26 cellular contexts compared by ENCODE assay signal in genomic region chr10:96756111-96756903, GRCh38. TPM values are rescaled to one million over a fixed set of nuclear protein-coding genes. Genes with fewer than 3 reads are reported as not detected.
DNase-seq lines count a peak whose midpoint lies in the region; ATAC-seq, FAIRE-seq and TF ChIP-seq lines count a peak whose summit lies in the region.
"Had no signal": no experiment of that assay in that cellular context is flagged by ENCODE, and none has a peak within 500 bp of the region (broad histone marks: within the 10 kb centered on the region; RNA-seq: fewer than 3 reads in every experiment).

No MANE protein-coding gene starts in this region.

- no peak overlapping the region for H3K4me2 ChIP-seq in K562 (ENCODE audit: insufficient read depth, low read length)

- H3K79me2 ChIP-seq in K562 (ENCODE audit: control insufficient read depth, insufficient read depth, low read length) = no peaks in the 10 kb centered on the region
- H3K79me2 ChIP-seq: parathyroid adenoma had no signal

- no peak for TF ChIP-seq CTCF in K562 (IDR thresholded peaks at IDR 0.05 in 2 of 3, conservative IDR thresholded peaks at IDR 0.05 in 1 of 3; ENCODE audit: insufficient read depth in 2 of 3, low read depth in 1 of 3, low read length in 3 of 3)

- no peak for FAIRE-seq in K562 (lab: Jason Lieb, UNC)
- FAIRE-seq: H1, HTR-8/SVneo had no signal

- no peaks in the 10 kb centered on the region for H3K36me3 ChIP-seq in K562 (ENCODE audit: control insufficient read depth, insufficient read depth, low read length)
- H3K36me3 ChIP-seq in CD8-positive, alpha-beta memory T cell (ENCODE audit: insufficient read depth, low read length) = no peaks in the 10 kb centered on the region
- H3K36me3 ChIP-seq: gastroesophageal sphincter, sigmoid colon, upper lobe of left lung had no signal

- H4K20me1 ChIP-seq in K562 (replicated peaks; ENCODE audit: control insufficient read depth, insufficient read depth, low read length) = no peaks in the 10 kb centered on the region

- H3K27ac Mint-ChIP-seq in activated naive CD8-positive, alpha-beta T cell treated with anti-CD3 and anti-CD28 coated beads for 36 hours = peak overlapping the region; percentile 34
- H3K27ac Mint-ChIP-seq in activated naive CD8-positive, alpha-beta T cell treated with anti-CD3 and anti-CD28 coated beads, Interleukin-2, amount 50 U/mL, for 24 hours = no peak overlapping the region
- H3K27ac Mint-ChIP-seq in CD8-positive, alpha-beta memory T cell = no peak overlapping the region
- H3K27ac Mint-ChIP-seq: activated naive CD4-positive, alpha-beta T cell treated with anti-CD3 and anti-CD28 coated beads, Interleukin-2, amount 50 U/mL, for 24 hours; T-helper 2 cell treated with Interferon-gamma antibody and Interleukin-4, amounts not matched to agents 5 μg/mL and 100 μg/mL, for 36 hours had no signal

- POLR2A ChIA-PET in K562 (lab: Yijun Ruan, JAX) = no interaction called here
- POLR2A ChIA-PET in CD8-positive, alpha-beta memory T cell (lab: Charles Lee) = no interaction called here

- no peaks in the 10 kb centered on the region for H3K27me3 Mint-ChIP-seq in activated naive CD8-positive, alpha-beta T cell treated with anti-CD3 and anti-CD28 coated beads for 36 hours
- no peaks in the 10 kb centered on the region for H3K27me3 Mint-ChIP-seq in activated naive CD8-positive, alpha-beta T cell treated with anti-CD3 and anti-CD28 coated beads, Interleukin-2, amount 50 U/mL, for 24 hours
- H3K27me3 Mint-ChIP-seq in CD8-positive, alpha-beta memory T cell = peaks cover 3 to 6% of the 10 kb centered on the region in 2 donors
- H3K27me3 Mint-ChIP-seq: activated naive CD4-positive, alpha-beta T cell treated with anti-CD3 and anti-CD28 coated beads, Interleukin-2, amount 50 U/mL, for 24 hours had no signal

- H3K4me1 Mint-ChIP-seq in activated naive CD8-positive, alpha-beta T cell treated with anti-CD3 and anti-CD28 coated beads for 36 hours = no peaks in the 10 kb centered on the region
- peaks cover 14% of the 10 kb centered on the region for H3K4me1 Mint-ChIP-seq in activated naive CD8-positive, alpha-beta T cell treated with anti-CD3 and anti-CD28 coated beads, Interleukin-2, amount 50 U/mL, for 24 hours
- peaks cover 8% of the 10 kb centered on the region in 3 donors for H3K4me1 Mint-ChIP-seq in CD8-positive, alpha-beta memory T cell
- H3K4me1 Mint-ChIP-seq: activated naive CD4-positive, alpha-beta T cell treated with anti-CD3 and anti-CD28 coated beads, Interleukin-2, amount 50 U/mL, for 24 hours; neural crest cell had no signal

- no peaks in the 10 kb centered on the region; a peak in 1 of 5 replicates for H3K4me1 ChIP-seq in K562 (replicated peaks in 1 of 2; ENCODE audit: control insufficient read depth in 2 of 2, insufficient read depth in 2 of 2, low read length in 2 of 2)
- H3K4me1 ChIP-seq in CD8-positive, alpha-beta memory T cell (ENCODE audit: insufficient read depth, low read length) = no peaks in the 10 kb centered on the region
- H3K4me1 ChIP-seq: gastroesophageal sphincter, parathyroid adenoma, sigmoid colon, upper lobe of left lung had no signal

- DNase-seq in activated naive CD8-positive, alpha-beta T cell treated with anti-CD3 and anti-CD28 coated beads for 36 hours = no peak
- no peak for DNase-seq in activated naive CD8-positive, alpha-beta T cell treated with anti-CD3 and anti-CD28 coated beads, Interleukin-2, amount 50 U/mL, for 24 hours
- DNase-seq in K562 (ENCODE audit: extremely low read depth in 1 of 4, low spot score in 3 of 4) (no peak), EL (no peak), DMS79 (lab: John Stamatoyannopoulos, UW) (no peak), SKM-1 treated with dmso at 0.1 percent for 144 hours (lab: John Stamatoyannopoulos, UW; ENCODE audit: unreplicated experiment) (no peak)
- no peak for DNase-seq in CD8-positive, alpha-beta memory T cell
- DNase-seq: activated CD4-positive, alpha-beta T cell treated with anti-CD3 and anti-CD28 coated beads, Interleukin-2, amount 50 U/mL, for 1 hour; AML-193; aorta; DMS79 treated with DMSO at 0.1 percent for 48 hours; islet precursor cell; NCI-H1092; NCI-H1930; NCI-H526 treated with DMSO at 0.1 percent for 48 hours; sigmoid colon; upper lobe of left lung had no signal

- no peaks in the 10 kb centered on the region for H3K9me3 ChIP-seq in K562 (replicated peaks; ENCODE audit: control insufficient read depth, insufficient read depth, low read depth, low read length)
- H3K9me3 ChIP-seq in CD8-positive, alpha-beta memory T cell (ENCODE audit: low read length) = no peaks in the 10 kb centered on the region
- H3K9me3 ChIP-seq: gastroesophageal sphincter, sigmoid colon, upper lobe of left lung had no signal

- no peak overlapping the region for H3K4me3 ChIP-seq in K562
- no peak overlapping the region for H3K4me3 ChIP-seq in CD8-positive, alpha-beta memory T cell (ENCODE audit: low read length)
- H3K4me3 ChIP-seq: gastroesophageal sphincter, sigmoid colon, upper lobe of left lung had no signal

- no peak for ATAC-seq in activated naive CD8-positive, alpha-beta T cell treated with anti-CD3 and anti-CD28 coated beads, Interleukin-2, amount 50 U/mL, for 24 hours
- ATAC-seq in HG03521 (IDR thresholded peaks at IDR 0.05; ENCODE audit: unreplicated experiment) (peak; percentile 50), K562 (no peak)
- ATAC-seq: gastroesophageal sphincter had no signal

- H3K9me1 ChIP-seq in K562 (ENCODE audit: control insufficient read depth, insufficient read depth, low read length) = no peaks in the 10 kb centered on the region

- H3K36me3 Mint-ChIP-seq in activated naive CD8-positive, alpha-beta T cell treated with anti-CD3 and anti-CD28 coated beads for 36 hours = no peaks in the 10 kb centered on the region
- no peaks in the 10 kb centered on the region for H3K36me3 Mint-ChIP-seq in activated naive CD8-positive, alpha-beta T cell treated with anti-CD3 and anti-CD28 coated beads, Interleukin-2, amount 50 U/mL, for 24 hours (ENCODE audit: low read depth)
- no peaks in the 10 kb centered on the region for H3K36me3 Mint-ChIP-seq in CD8-positive, alpha-beta memory T cell
- H3K36me3 Mint-ChIP-seq: activated naive CD4-positive, alpha-beta T cell treated with anti-CD3 and anti-CD28 coated beads, Interleukin-2, amount 50 U/mL, for 24 hours had no signal

- TF ChIP-seq POLR2A in K562 (conservative IDR thresholded peaks at IDR 0.05) = no peak

- 40% methylated on average over 5 of the region's 5 CpGs for WGBS in K562 (ENCODE audit: insufficient coverage, low coverage, missing lambda C conversion rate)

- intact Hi-C loops in K562 (cut with micrococcal nuclease) = no loop called here

- H3K27me3 ChIP-seq in K562 (ENCODE audit: control insufficient read depth in 2 of 2, insufficient read depth in 2 of 2, low read length in 2 of 2) = no peaks in the 10 kb centered on the region
- H3K27me3 ChIP-seq in CD8-positive, alpha-beta memory T cell (ENCODE audit: insufficient read depth, low read length, poor library complexity, severe bottlenecking) = no peaks in the 10 kb centered on the region
- H3K27me3 ChIP-seq: sigmoid colon, upper lobe of left lung had no signal

- no peak for TF ChIP-seq EP300 in K562 (IDR thresholded peaks at IDR 0.05; ENCODE audit: low read length)

- no peak overlapping the region for H3K4me3 Mint-ChIP-seq in activated naive CD8-positive, alpha-beta T cell treated with anti-CD3 and anti-CD28 coated beads for 36 hours
- no peak overlapping the region for H3K4me3 Mint-ChIP-seq in activated naive CD8-positive, alpha-beta T cell treated with anti-CD3 and anti-CD28 coated beads, Interleukin-2, amount 50 U/mL, for 24 hours
- H3K4me3 Mint-ChIP-seq in CD8-positive, alpha-beta memory T cell = no peak overlapping the region
- H3K4me3 Mint-ChIP-seq: activated naive CD4-positive, alpha-beta T cell treated with anti-CD3 and anti-CD28 coated beads, Interleukin-2, amount 50 U/mL, for 24 hours; neural crest cell; T-helper 2 cell treated with Interferon-gamma antibody and Interleukin-4, amounts not matched to agents 5 μg/mL and 100 μg/mL, for 36 hours had no signal

- no peak for TF ChIP-seq RAD21 in K562 (CRISPR knock-in tag; conservative IDR thresholded peaks at IDR 0.05 in 1 of 2, IDR thresholded peaks at IDR 0.05 in 1 of 2)

- CTCF ChIA-PET in K562 (lab: Yijun Ruan, JAX; ENCODE audit: low intra/inter-chr PET ratio) = no interaction called here
- CTCF ChIA-PET in CD8-positive, alpha-beta memory T cell (lab: Charles Lee) = no interaction called here

- H3K9ac ChIP-seq in K562 (ENCODE audit: insufficient read depth in 1 of 2, low read depth in 2 of 2, low read length in 2 of 2) = no peak overlapping the region
- H3K9ac ChIP-seq: parathyroid adenoma had no signal

- in situ Hi-C loops in K562 (cut with MboI) = no loop called here

- H3K27ac ChIP-seq in K562 (ENCODE audit: extremely low read depth, low read depth, low read length) = no peak overlapping the region
- no peak overlapping the region for H3K27ac ChIP-seq in CD8-positive, alpha-beta memory T cell (ENCODE audit: low read depth, low read length)
- H3K27ac ChIP-seq: gastroesophageal sphincter, parathyroid adenoma, sigmoid colon, upper lobe of left lung, VCaP had no signal

- no peaks in the 10 kb centered on the region for H3K9me3 Mint-ChIP-seq in activated naive CD8-positive, alpha-beta T cell treated with anti-CD3 and anti-CD28 coated beads for 36 hours
- no peaks in the 10 kb centered on the region for H3K9me3 Mint-ChIP-seq in activated naive CD8-positive, alpha-beta T cell treated with anti-CD3 and anti-CD28 coated beads, Interleukin-2, amount 50 U/mL, for 24 hours
- no peaks in the 10 kb centered on the region for H3K9me3 Mint-ChIP-seq in CD8-positive, alpha-beta memory T cell
- H3K9me3 Mint-ChIP-seq: activated naive CD4-positive, alpha-beta T cell treated with anti-CD3 and anti-CD28 coated beads, Interleukin-2, amount 50 U/mL, for 24 hours; neural crest cell; T-helper 2 cell treated with Interferon-gamma antibody and Interleukin-4, amounts not matched to agents 5 μg/mL and 100 μg/mL, for 36 hours had no signal

- no TSS peak for BruUV-seq in K562 (replicated peaks; lab: Mats Ljungman, UMichigan)

- no peak overlapping the region for H2AFZ ChIP-seq in K562 (ENCODE audit: low read depth, low read length)
- H2AFZ ChIP-seq: parathyroid adenoma had no signal

RNA-seq across cellular contexts. Expression of gene PIK3AP1, which starts 36.0 kb away (rescaled TPM):
- total RNA-seq in activated naive CD8-positive, alpha-beta T cell treated with anti-CD3 and anti-CD28 coated beads for 36 hours = 1 to 10 TPM; 4.5 to 5.1 TPM
- total RNA-seq in K562 (2011; cell fraction: chromatin; rRNA removed; ENCODE audit: low replicate concordance) = 3.0 and 3.5 TPM in 2 replicates
- 1.0 and 1.2 TPM in 2 replicates for total RNA-seq in K562 (2011; cell fraction: nucleolus; rRNA removed)
- 1.6 and 1.8 TPM in 2 replicates for total RNA-seq in K562 (2011; cell fraction: nucleoplasm; rRNA removed)
- total RNA-seq in K562 (2014; rRNA removed) = 1.5 and 1.6 TPM in 2 replicates
- 1.6 TPM in 2 replicates for total RNA-seq in K562 (2014; rRNA removed; fragmentation: Illumina TruSeq; extraction: Trizol)
- 1.1 and 1.5 TPM in 2 replicates for total RNA-seq in K562 (2015; rRNA removed; fragmentation: Illumina TruSeq; extraction: Trizol)
- 1.4 TPM in 2 replicates for total RNA-seq in K562 (2021)
- 2.4 and 5.1 TPM in 2 replicates for polyA plus RNA-seq in K562 (2011; rRNA removed)
- 1.4 and 4.7 TPM in 2 replicates for polyA plus RNA-seq in K562 (2011; cell fraction: cytosol; rRNA removed)
- 1.9 and 3.7 TPM in 2 replicates for polyA plus RNA-seq in K562 (2011; cell fraction: nucleus; rRNA removed)
- 0.98 and 1.3 TPM in 2 replicates for polyA plus RNA-seq in K562 (2012)
- polyA plus RNA-seq in K562 (2014; fragmentation: Illumina TruSeq; extraction: Trizol) = 1.7 and 1.9 TPM in 2 replicates
- polyA plus RNA-seq in K562 (2014; fragmentation: Nextera tagmentation; extraction: Ambion mirVana) = under 1 TPM; 0.20 to 0.35 TPM
- 1.2 and 1.3 TPM in 2 replicates for polyA plus RNA-seq in K562 (2014; rRNA removed)
- polyA minus RNA-seq in K562 (2011; rRNA and poly(A)+ RNA removed) = 4.9 and 17.9 TPM in 2 replicates
- 2.7 and 6.6 TPM in 2 replicates for polyA minus RNA-seq in K562 (2011; cell fraction: cytosol; rRNA and poly(A)+ RNA removed)
- polyA minus RNA-seq in K562 (2011; cell fraction: nucleus; rRNA and poly(A)+ RNA removed) = 0.94 and 4.3 TPM in 2 replicates
- total RNA-seq in CD8-positive, alpha-beta memory T cell = 1 to 10 TPM; 5.7 to 6.7 TPM
- polyA plus RNA-seq in CD8-positive, alpha-beta memory T cell = 37.0 TPM
